20 cellular contexts compared by ENCODE assay signal in genomic region chr6:121442591-121442990, GRCh38. TPM values are rescaled to one million over a fixed set of nuclear protein-coding genes. Genes with fewer than 3 reads are reported as not detected.
DNase-seq lines count a peak whose midpoint lies in the region; ATAC-seq, FAIRE-seq and TF ChIP-seq lines count a peak whose summit lies in the region.
"Had no signal": no experiment of that assay in that cellular context is flagged by ENCODE, and none has a peak within 500 bp of the region (broad histone marks: within the 10 kb centered on the region; RNA-seq: fewer than 3 reads in every experiment).

No MANE protein-coding gene starts in this region.

- ATAC-seq in aorta (ENCODE audit: low FRiP score) (no peak), GM21526 (IDR thresholded peaks at IDR 0.05; ENCODE audit: low FRiP score, unreplicated experiment) (no peak)
- ATAC-seq: body of pancreas, left lobe of liver, natural killer cell had no signal

- DNase-seq in breast epithelium (ENCODE audit: low spot score in 2 of 2), result no peak
- DNase-seq in mammary epithelial cell, result no peak
- no peak for DNase-seq in esophagus squamous epithelium (lab: John Stamatoyannopoulos, UW)
- DNase-seq in mesendoderm, result no peak
- no peak for DNase-seq in aorta
- DNase-seq in NCI-H2171 (lab: John Stamatoyannopoulos, UW), result no peak
- DNase-seq in H54 (ENCODE audit: insufficient read length, low spot score), result no peak
- DNase-seq: activated CD4-positive, alpha-beta T cell treated with anti-CD3 and anti-CD28 coated beads, Interleukin-2, amount 50 U/mL, for 1 hour; body of pancreas; effector CD4-positive, alpha-beta T cell; GF-D8; natural killer cell; NCI-H1436 treated with DMSO at 0.1 percent for 48 hours; NCI-H526; stimulated activated naive CD4-positive, alpha-beta T cell; T-helper 9 cell had no signal

- no peak overlapping the region for H2AK5ac ChIP-seq in mesendoderm (ENCODE audit: low read length)

- no TSS peak for BruUV-seq in mammary epithelial cell (replicated peaks; lab: Mats Ljungman, UMichigan)

- no peak overlapping the region for H2BK5ac ChIP-seq in mesendoderm (ENCODE audit: low read length)

- in situ Hi-C loops in mammary epithelial cell (cut with MboI; ENCODE audit: low sequenced_read_pairs in 2 of 2), result no loop called here

- intact Hi-C loops in breast epithelium (cut with DNase I; ENCODE audit: low total_unique reads) (no loop called here), mammary epithelial cell (cut with micrococcal nuclease) (no loop called here), esophagus squamous epithelium (cut with DNase I) (no loop called here), aorta (cut with DNase I) (loop anchor here in 1 of 2 donors (10.0 kb wide), 2 partner anchors 52 to 142 kb away; no protein-coding TSS in a partner anchor)

- peaks cover 84% of the 10 kb centered on the region for H3K79me2 ChIP-seq in mammary epithelial cell (ENCODE audit: insufficient read depth, low read length)
- H3K79me2 ChIP-seq in mesendoderm (ENCODE audit: control insufficient read depth, insufficient read depth, low read length), result peaks cover 85% of the 10 kb centered on the region

- CTCF ChIA-PET in mammary epithelial cell (lab: Charles Lee; ENCODE audit: low non-redundant PET), result no interaction called here

- TF ChIP-seq CTCF in breast epithelium (IDR thresholded peaks at IDR 0.05) (no peak), mammary epithelial cell (conservative IDR thresholded peaks at IDR 0.05 in 1 of 2, IDR thresholded peaks at IDR 0.05 in 1 of 2; ENCODE audit: extremely low read depth in 1 of 2, insufficient read depth in 1 of 2, low read depth in 1 of 2, low read length in 2 of 2) (no peak), esophagus squamous epithelium (IDR thresholded peaks at IDR 0.05) (no peak)

- H4K5ac ChIP-seq in mesendoderm (ENCODE audit: low read length), result no peak overlapping the region

- H2BK120ac ChIP-seq in mesendoderm (ENCODE audit: low read depth, low read length), result no peak overlapping the region

- H3K56ac ChIP-seq in mesendoderm (ENCODE audit: low read length), result peak overlapping the region; percentile 35

- H3K27me3 ChIP-seq in breast epithelium, result no peaks in the 10 kb centered on the region
- H3K27me3 ChIP-seq in mammary epithelial cell (ENCODE audit: insufficient read depth, low read length), result no peaks in the 10 kb centered on the region
- H3K27me3 ChIP-seq in esophagus squamous epithelium, result no peaks in the 10 kb centered on the region
- no peaks in the 10 kb centered on the region for H3K27me3 ChIP-seq in mesendoderm (ENCODE audit: insufficient read depth, low read length, poor library complexity)
- no peaks in the 10 kb centered on the region for H3K27me3 ChIP-seq in aorta (ENCODE audit: control insufficient read depth in 1 of 2, insufficient read depth in 2 of 2, low read length in 1 of 2)
- H3K27me3 ChIP-seq: body of pancreas had no signal

- H2BK15ac ChIP-seq in mesendoderm (replicated peaks; ENCODE audit: low read depth), result no peak overlapping the region

- H3K4me2 ChIP-seq in mammary epithelial cell (ENCODE audit: insufficient read depth, low read depth, low read length) (no peak overlapping the region), mesendoderm (ENCODE audit: low read length) (peak overlapping the region; percentile 16)
- H3K4me2 ChIP-seq: KMS-11 had no signal

- H2AFZ ChIP-seq in mammary epithelial cell (ENCODE audit: low read depth, low read length), result no peak overlapping the region

- H3K4me1 ChIP-seq in breast epithelium (peaks cover 0 to 5% of the 10 kb centered on the region in 2 donors), mammary epithelial cell (ENCODE audit: insufficient read depth, low read length) (peaks cover 56% of the 10 kb centered on the region), esophagus squamous epithelium (peaks cover 8 to 90% (median 15%) of the 10 kb centered on the region in 3 donors), mesendoderm (ENCODE audit: control insufficient read depth, low read depth, low read length) (peaks cover 8% of the 10 kb centered on the region), aorta (ENCODE audit: control insufficient read depth in 1 of 2, insufficient read depth in 2 of 2, low read length in 2 of 2) (peaks cover 2 to 6% of the 10 kb centered on the region in 2 donors)
- H3K4me1 ChIP-seq: body of pancreas had no signal

- H3K79me1 ChIP-seq in mesendoderm (ENCODE audit: low read length), result peaks cover 6% of the 10 kb centered on the region

- H3K18ac ChIP-seq in mesendoderm (ENCODE audit: low read length), result no peak overlapping the region

- H4K20me1 ChIP-seq in mammary epithelial cell (ENCODE audit: insufficient read depth, low read length), result no peaks in the 10 kb centered on the region

- peak overlapping the region; percentile 1 to 55 for H3K27ac ChIP-seq in breast epithelium
- no peak overlapping the region for H3K27ac ChIP-seq in mammary epithelial cell (ENCODE audit: insufficient read depth, low read depth, low read length)
- H3K27ac ChIP-seq in esophagus squamous epithelium, result peak overlapping the region in 3 of 4 donors; percentile 3 to 36 (median 15)
- no peak overlapping the region for H3K27ac ChIP-seq in mesendoderm (ENCODE audit: low read depth, low read length)
- H3K27ac ChIP-seq in aorta (ENCODE audit: low read depth in 1 of 2, low read length in 2 of 2), result peak overlapping the region; percentile 51 to 83
- H3K27ac ChIP-seq: body of pancreas, KMS-11, RWPE1 had no signal

- WGBS in mammary epithelial cell (ENCODE audit: low coverage, missing lambda C conversion rate), result 67% methylated on average over 2 of the region's 2 CpGs
- 47 to 60% methylated on average over 2 of the region's 2 CpGs for WGBS in esophagus squamous epithelium, 2 donors
- WGBS in mesendoderm (ENCODE audit: extremely low coverage, insufficient coverage, low lambda C conversion rate), result no CpG with 5 or more reads among the region's 2 CpGs
- 11 to 18% methylated on average over 2 of the region's 2 CpGs for WGBS in aorta, 2 donors

- H3K36me3 ChIP-seq in breast epithelium, result no peaks in the 10 kb centered on the region
- peaks cover 7% of the 10 kb centered on the region for H3K36me3 ChIP-seq in mammary epithelial cell (ENCODE audit: insufficient read depth, low read length)
- peaks cover 0 to 22% (median 6%) of the 10 kb centered on the region in 3 donors for H3K36me3 ChIP-seq in esophagus squamous epithelium
- peaks cover 11% of the 10 kb centered on the region for H3K36me3 ChIP-seq in mesendoderm (ENCODE audit: control insufficient read depth, insufficient read depth, low read length)
- peaks cover 5 to 9% of the 10 kb centered on the region in 2 donors for H3K36me3 ChIP-seq in aorta (ENCODE audit: control insufficient read depth in 1 of 2, insufficient read depth in 2 of 2, low read length in 1 of 2)

- dilution Hi-C loops in mammary epithelial cell (cut with HindIII; ENCODE audit: low sequenced_read_pairs), result loop anchor here (25.0 kb wide), 1 partner anchor 595 kb away; no protein-coding TSS in a partner anchor

- no peak overlapping the region for H4K8ac ChIP-seq in mesendoderm (ENCODE audit: low read depth, low read length)

- no peak overlapping the region for H3K23ac ChIP-seq in mesendoderm (ENCODE audit: low read length)

- no peak for FAIRE-seq in H54 (lab: Jason Lieb, UNC)

- H3K9me3 ChIP-seq in breast epithelium, result no peaks in the 10 kb centered on the region
- no peaks in the 10 kb centered on the region for H3K9me3 ChIP-seq in mammary epithelial cell (replicated peaks; ENCODE audit: insufficient read depth, low read length)
- no peaks in the 10 kb centered on the region for H3K9me3 ChIP-seq in esophagus squamous epithelium
- H3K9me3 ChIP-seq in aorta (ENCODE audit: control insufficient read depth, low read length), result no peaks in the 10 kb centered on the region
- H3K9me3 ChIP-seq: body of pancreas had no signal

- no peak for TF ChIP-seq POLR2A in breast epithelium (IDR thresholded peaks at IDR 0.05)
- no peak for TF ChIP-seq POLR2A in esophagus squamous epithelium (IDR thresholded peaks at IDR 0.05)
- no peak for TF ChIP-seq POLR2A in H54 (IDR thresholded peaks at IDR 0.05; ENCODE audit: low read depth, low read length)

- H3K4me3 ChIP-seq in breast epithelium (peak overlapping the region in 1 of 3 donors; percentile 43), mammary epithelial cell (replicated peaks in 1 of 3; ENCODE audit: insufficient read depth in 1 of 3, low read depth in 2 of 3, low read length in 3 of 3) (no peak overlapping the region), esophagus squamous epithelium (no peak overlapping the region), mesendoderm (ENCODE audit: low read length) (no peak overlapping the region), aorta (ENCODE audit: low read length in 2 of 2) (peak overlapping the region; percentile 42 to 69)
- H3K4me3 ChIP-seq: body of pancreas had no signal

- no peak overlapping the region for H3K4ac ChIP-seq in mesendoderm (ENCODE audit: low read depth, low read length)

- H3K9ac ChIP-seq in mammary epithelial cell (ENCODE audit: insufficient read depth, low read length), result no peak overlapping the region
- no peak overlapping the region for H3K9ac ChIP-seq in mesendoderm (ENCODE audit: low read length)
- H3K9ac ChIP-seq: KMS-11 had no signal

RNA-seq across cellular contexts. Expression of gene GJA1, which starts 7.1 kb away (rescaled TPM):
- 10 to 100 TPM; 37.3 to 91.0 (median 90.1) TPM for total RNA-seq in breast epithelium
- total RNA-seq in mammary epithelial cell, result 100 to 1,000 TPM; 114 to 269 TPM
- 101 TPM for polyA plus RNA-seq in mammary epithelial cell
- polyA minus RNA-seq in mammary epithelial cell, result 146 TPM
- 100 to 1,000 TPM in 1 of 4 donors, 10 to 100 TPM in 3; 73.1 to 118 (median 89.4) TPM for total RNA-seq in esophagus squamous epithelium
- polyA plus RNA-seq in mesendoderm (2013, experiment 1 of 2), result 921 TPM
- polyA plus RNA-seq in mesendoderm (2013, experiment 2 of 2), result 892 TPM
- total RNA-seq in aorta, result 100 to 1,000 TPM; 185 to 213 TPM
- polyA plus RNA-seq in aorta, result 100 to 1,000 TPM; 168 to 184 TPM
- total RNA-seq: natural killer cell had no signal

Comparison
In these comparisons a context has a peak if more than half of its experiments do, and no peak if none do; other contexts are left out.
1. H3K27ac ChIP-seq: peak in breast epithelium (2 of 2), esophagus squamous epithelium (3 of 4) and aorta (2 of 2); none in mammary epithelial cell (single experiment) and mesendoderm (single experiment).
2. H3K4me3 ChIP-seq: peak in aorta (2 of 2); none in mammary epithelial cell (0 of 3), esophagus squamous epithelium (0 of 4) and mesendoderm (single experiment).